In genomic region chrX:107205770-107206696, GRCh38 we compare ENCODE assay signal across 8 cellular contexts. TPM values are rescaled to one million over a fixed set of nuclear protein-coding genes. Genes with fewer than 3 reads are reported as not detected.
DNase-seq lines count a peak whose midpoint lies in the region; ATAC-seq and TF ChIP-seq lines count a peak whose summit lies in the region.

TSS of gene DNAAF6 (plus strand) at chrX:107206611. CDS start at chrX:107212876, 6,265 bp downstream.
A gene with protein sequence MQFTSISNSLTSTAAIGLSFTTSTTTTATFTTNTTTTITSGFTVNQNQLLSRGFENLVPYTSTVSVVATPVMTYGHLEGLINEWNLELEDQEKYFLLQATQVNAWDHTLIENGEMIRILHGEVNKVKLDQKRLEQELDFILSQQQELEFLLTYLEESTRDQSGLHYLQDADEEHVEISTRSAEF (minus strand): TSS chrX:107206433. CDS start chrX:107175146, 31,287 bp downstream.

- no peaks in the 10 kb centered on the region for H3K36me3 Mint-ChIP-seq in naive thymus-derived CD8-positive, alpha-beta T cell

- ATAC-seq in GM19328 (IDR thresholded peaks at IDR 0.05; ENCODE audit: unreplicated experiment) (peak; percentile 96), HG03457 (IDR thresholded peaks at IDR 0.05; ENCODE audit: unreplicated experiment) (peak; percentile 83)
- ATAC-seq in naive thymus-derived CD8-positive, alpha-beta T cell, result peak; percentile 94 to 95
- ATAC-seq in stimulated activated naive CD8-positive, alpha-beta T cell treated with anti-CD3 and anti-CD28 coated beads, Interleukin-15, Interleukin-2, amounts not matched to agents 100 U/mL and 50 U/mL, for 24 hours, result peak; percentile 98

- H3K4me3 Mint-ChIP-seq in naive thymus-derived CD8-positive, alpha-beta T cell, result peak within 1 kb of the TSS; percentile 84 to 93 (median 90)

- intact Hi-C loops in esophagus muscularis mucosa (cut with DNase I), result no loop called here

- H3K9me3 ChIP-seq in esophagus muscularis mucosa, result no peaks in the 10 kb centered on the region

- peaks cover 0 to 6% (median 0%) of the 10 kb centered on the region in 4 donors for H3K4me1 ChIP-seq in esophagus muscularis mucosa

- H3K4me1 Mint-ChIP-seq in naive thymus-derived CD8-positive, alpha-beta T cell, result peaks cover 0 to 7% (median 0%) of the 10 kb centered on the region in 4 donors

- H3K27me3 Mint-ChIP-seq in naive thymus-derived CD8-positive, alpha-beta T cell, result peaks cover 0 to 3% (median 0%) of the 10 kb centered on the region in 5 donors

- H3K4me3 ChIP-seq in esophagus muscularis mucosa, result peak within 1 kb of the TSS; percentile 50 to 59 (median 51)

- DNase-seq in AG08396 (ENCODE audit: low spot score) (peak; percentile 9), NCI-H774 (lab: John Stamatoyannopoulos, UW) (peak; percentile 76), activated T-cell treated with anti-CD3 and anti-CD28 coated beads for 48 hours (ENCODE audit: low read depth) (peak; percentile 54), esophagus muscularis mucosa (ENCODE audit: extremely low spot score) (no peak)
- peak; percentile 32 to 88 (median 68) for DNase-seq in naive thymus-derived CD8-positive, alpha-beta T cell
- DNase-seq in stimulated activated naive CD8-positive, alpha-beta T cell treated with anti-CD3 and anti-CD28 coated beads, Interleukin-15, Interleukin-2, amounts not matched to agents 100 U/mL and 50 U/mL, for 24 hours, result peak; percentile 64

- H3K9me3 Mint-ChIP-seq in naive thymus-derived CD8-positive, alpha-beta T cell, result no peaks in the 10 kb centered on the region

- TF ChIP-seq CTCF in esophagus muscularis mucosa (IDR thresholded peaks at IDR 0.05), result no peak

- TF ChIP-seq EP300 in esophagus muscularis mucosa (IDR thresholded peaks at IDR 0.05), result no peak

- no peaks in the 10 kb centered on the region for H3K36me3 ChIP-seq in esophagus muscularis mucosa

- TF ChIP-seq POLR2A in esophagus muscularis mucosa (IDR thresholded peaks at IDR 0.05; ENCODE audit: low read depth), result no peak

- H3K27me3 ChIP-seq in esophagus muscularis mucosa, result no peaks in the 10 kb centered on the region

- WGBS in esophagus muscularis mucosa, result 35% methylated on average over 38 of the region's 66 CpGs

- POLR2A ChIA-PET in naive thymus-derived CD8-positive, alpha-beta T cell (lab: Charles Lee), result no interaction called here

- no peak within 1 kb of the TSS for H3K27ac ChIP-seq in esophagus muscularis mucosa (replicated peaks in 1 of 4)

- H3K27ac Mint-ChIP-seq in naive thymus-derived CD8-positive, alpha-beta T cell, result peak within 1 kb of the TSS; percentile 20 to 94 (median 84)

RNA-seq across cellular contexts. Expression of gene DNAAF6, which starts in this region (rescaled TPM):
- total RNA-seq in esophagus muscularis mucosa, result not detected
- not detected for total RNA-seq in naive thymus-derived CD8-positive, alpha-beta T cell
- not detected for polyA plus RNA-seq in naive thymus-derived CD8-positive, alpha-beta T cell

RNA-seq across cellular contexts. Expression of the second gene that starts in this region (rescaled TPM):
- 1 to 10 TPM in 1 of 4 donors, not detected in 3; 1.2 TPM for total RNA-seq in esophagus muscularis mucosa
- total RNA-seq in naive thymus-derived CD8-positive, alpha-beta T cell, result 1 to 10 TPM; 3.7 to 5.7 TPM
- under 1 TPM in 2 of 3 donors, not detected in 1; 0.10 to 0.28 TPM for polyA plus RNA-seq in naive thymus-derived CD8-positive, alpha-beta T cell
